22 cellular contexts compared by ENCODE assay signal in the genomic region with DNA sequence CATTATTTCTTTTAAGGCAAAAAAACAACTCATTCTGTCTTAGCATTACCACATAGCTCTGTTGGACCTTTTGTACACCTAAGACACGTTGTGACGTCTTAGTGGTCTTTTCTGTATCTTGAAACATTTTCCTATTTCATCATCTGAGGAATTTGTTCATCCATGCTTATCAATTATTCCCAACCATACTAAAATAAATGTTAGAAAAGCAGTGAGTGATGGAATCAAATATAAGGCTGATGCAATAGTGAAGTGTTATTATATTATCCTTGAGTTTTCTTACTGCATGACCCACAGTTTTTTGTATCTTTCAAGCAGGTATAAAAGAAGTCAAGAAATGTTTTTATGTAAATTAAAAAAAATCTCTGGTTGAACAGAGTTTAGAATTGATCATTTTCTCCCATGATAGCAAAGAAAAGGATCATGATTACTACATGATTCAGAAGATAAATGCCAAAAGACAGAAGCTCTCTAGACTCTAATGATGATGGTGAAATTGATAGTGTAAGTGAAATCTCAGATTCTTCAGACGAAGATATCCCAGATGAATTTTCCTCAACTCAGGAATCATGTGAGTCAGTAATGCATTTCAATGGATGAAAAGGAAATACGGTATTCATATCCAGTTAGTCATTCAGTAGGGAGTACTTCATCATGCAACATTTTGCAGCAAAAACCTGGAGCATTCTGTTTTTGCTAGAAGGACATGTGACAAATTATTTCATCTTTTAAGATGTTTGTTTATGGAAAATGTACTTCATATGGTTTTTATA. TPM values are rescaled to one million over a fixed set of nuclear protein-coding genes. Genes with fewer than 3 reads are reported as not detected.
DNase-seq lines count a peak whose midpoint lies in the region; ATAC-seq, FAIRE-seq and TF ChIP-seq lines count a peak whose summit lies in the region.
"Had no signal": no experiment of that assay in that cellular context is flagged by ENCODE, and none has a peak within 500 bp of the region (broad histone marks: within the 10 kb centered on the region; RNA-seq: fewer than 3 reads in every experiment).

No MANE protein-coding gene starts in this region.

- WGBS in GM23248 (ENCODE audit: low coverage in 1 of 2, low lambda C conversion rate in 2 of 2, missing lambda C conversion rate in 2 of 2), 2 experiments, result 38 to 47% methylated on average over 4 of the region's 4 CpGs

- H3K27me3 ChIP-seq in GM23248 (replicated peaks; ENCODE audit: insufficient read depth), result no peaks in the 10 kb centered on the region
- H3K27me3 ChIP-seq in naive thymus-derived CD4-positive, alpha-beta T cell (ENCODE audit: control insufficient read depth in 2 of 2, insufficient read depth in 2 of 2, low read length in 2 of 2), result no peaks in the 10 kb centered on the region
- H3K27me3 ChIP-seq: BLaER1 had no signal

- TF ChIP-seq CTCF in fibroblast of pulmonary artery (IDR thresholded peaks at IDR 0.05; ENCODE audit: low read length, missing control alignments) (no peak), kidney (IDR thresholded peaks at IDR 0.05; ENCODE audit: borderline replicate concordance, extremely low read depth, insufficient read depth) (no peak)

- POLR2A ChIA-PET in naive thymus-derived CD4-positive, alpha-beta T cell (lab: Charles Lee), result no interaction called here
- POLR2A ChIA-PET in T-cell (lab: Charles Lee), result no interaction called here

- H3F3A ChIP-seq in GM23248 (ENCODE audit: insufficient read depth), result no peaks in the 10 kb centered on the region

- H3K9me3 ChIP-seq in GM23248 (ENCODE audit: low read depth) (no peaks in the 10 kb centered on the region), kidney (ENCODE audit: control insufficient read depth in 1 of 2, low read length in 2 of 2) (no peaks in the 10 kb centered on the region)
- H3K9me3 ChIP-seq in naive thymus-derived CD4-positive, alpha-beta T cell (ENCODE audit: control insufficient read depth in 2 of 3, low read length in 3 of 3), result no peaks in the 10 kb centered on the region
- H3K9me3 ChIP-seq: A549, BLaER1 had no signal

- intact Hi-C loops in naive thymus-derived CD4-positive, alpha-beta T cell (cut with micrococcal nuclease), result no loop called here
- intact Hi-C loops in kidney (cut with DNase I), result no loop called here

- no peak overlapping the region for H3K4me2 ChIP-seq in GM23248 (ENCODE audit: unreplicated experiment)
- H3K4me2 ChIP-seq: A549, BLaER1 had no signal

- no peaks in the 10 kb centered on the region for H3K79me2 ChIP-seq in GM23248 (ENCODE audit: insufficient read depth)

- DNase-seq in GM23248 (peak; percentile 6), NCI-H226 (peak; percentile 53), dermis blood vessel endothelial cell (peak; percentile 43), fibroblast of pulmonary artery (ENCODE audit: low read depth) (peak; percentile 4), T-cell (no peak), HPDE6-E6E7 (ENCODE audit: extremely low spot score) (no peak), kidney (no peak)
- no peak for DNase-seq in naive thymus-derived CD4-positive, alpha-beta T cell
- DNase-seq: AML-193; CD4-positive, alpha-beta memory T cell; DMS153; DMS79 treated with DMSO at 0.1 percent for 48 hours; GF-D8; GOT3; H7; HFFc6 had no signal

- CTCF ChIA-PET in naive thymus-derived CD4-positive, alpha-beta T cell (lab: Charles Lee), result interaction anchor here (0.7 kb wide), 1 partner anchor 18 kb away, joined by 4 read pairs; no protein-coding TSS in a partner anchor
- CTCF ChIA-PET in T-cell (lab: Charles Lee), result interaction anchor here in 1 of 2 donors (0.6 kb wide), 1 partner anchor 119 kb away, joined by 8 read pairs; no protein-coding TSS in a partner anchor

- no peak overlapping the region for H3K9ac ChIP-seq in GM23248
- no peak overlapping the region for H3K9ac ChIP-seq in kidney (ENCODE audit: low read length in 2 of 2)
- H3K9ac ChIP-seq: BLaER1 had no signal

- no peak overlapping the region for H3K4me3 Mint-ChIP-seq in naive thymus-derived CD4-positive, alpha-beta T cell
- no peak overlapping the region for H3K4me3 Mint-ChIP-seq in T-cell
- H3K4me3 Mint-ChIP-seq: CD14-positive monocyte; CD4-positive, alpha-beta memory T cell; HFFc6 had no signal

- H3K36me3 ChIP-seq in GM23248 (ENCODE audit: low read depth) (no peaks in the 10 kb centered on the region), kidney (ENCODE audit: control insufficient read depth in 1 of 2, insufficient read depth in 2 of 2, low read length in 2 of 2) (no peaks in the 10 kb centered on the region)
- H3K36me3 ChIP-seq in naive thymus-derived CD4-positive, alpha-beta T cell (ENCODE audit: control insufficient read depth in 2 of 3, insufficient read depth in 3 of 3, low read length in 3 of 3), result no peaks in the 10 kb centered on the region
- H3K36me3 ChIP-seq: BLaER1 had no signal

- H3K27ac Mint-ChIP-seq in naive thymus-derived CD4-positive, alpha-beta T cell, result no peak overlapping the region
- H3K27ac Mint-ChIP-seq in T-cell, result no peak overlapping the region
- H3K27ac Mint-ChIP-seq: CD4-positive, alpha-beta memory T cell; HFFc6 had no signal

- no peaks in the 10 kb centered on the region for H3K9me3 Mint-ChIP-seq in naive thymus-derived CD4-positive, alpha-beta T cell
- no peaks in the 10 kb centered on the region for H3K9me3 Mint-ChIP-seq in T-cell
- H3K9me3 Mint-ChIP-seq: CD4-positive, alpha-beta memory T cell had no signal

- no peak overlapping the region for H3K27ac ChIP-seq in GM23248
- no peak overlapping the region for H3K27ac ChIP-seq in naive thymus-derived CD4-positive, alpha-beta T cell (ENCODE audit: low read depth, low read length)
- H3K27ac ChIP-seq in kidney (ENCODE audit: low read depth in 2 of 2, low read length in 2 of 2), result no peak overlapping the region
- H3K27ac ChIP-seq: 22Rv1, A549, BLaER1, HL-60 had no signal

- H3K4me1 ChIP-seq in GM23248 (ENCODE audit: insufficient read depth), result no peaks in the 10 kb centered on the region
- H3K4me1 ChIP-seq in naive thymus-derived CD4-positive, alpha-beta T cell (ENCODE audit: control insufficient read depth in 2 of 2, insufficient read depth in 2 of 2, low read length in 2 of 2), result no peaks in the 10 kb centered on the region
- H3K4me1 ChIP-seq in kidney (ENCODE audit: control insufficient read depth in 1 of 2, insufficient read depth in 1 of 2, low read depth in 1 of 2, low read length in 2 of 2), result no peaks in the 10 kb centered on the region
- H3K4me1 ChIP-seq: A549, BLaER1 had no signal

- peaks cover 4% of the 10 kb centered on the region; the same call in 1 of the 2 replicates for H4K20me1 ChIP-seq in GM23248 (ENCODE audit: insufficient read depth)
- H4K20me1 ChIP-seq: BLaER1 had no signal

- H3K27me3 Mint-ChIP-seq in naive thymus-derived CD4-positive, alpha-beta T cell, result peaks cover 0 to 39% (median 0%) of the 10 kb centered on the region in 5 donors
- H3K27me3 Mint-ChIP-seq in T-cell, result peaks cover 0 to 2% of the 10 kb centered on the region in 2 donors

- H3K4me1 Mint-ChIP-seq in naive thymus-derived CD4-positive, alpha-beta T cell, result no peaks in the 10 kb centered on the region
- H3K4me1 Mint-ChIP-seq in T-cell, result no peaks in the 10 kb centered on the region
- H3K4me1 Mint-ChIP-seq: CD14-positive monocyte; CD4-positive, alpha-beta memory T cell had no signal

- no peak overlapping the region for H2AFZ ChIP-seq in GM23248

- no peak overlapping the region for H3K4me3 ChIP-seq in GM23248
- no peak overlapping the region for H3K4me3 ChIP-seq in fibroblast of pulmonary artery (replicated peaks; ENCODE audit: low read depth, low read length)
- H3K4me3 ChIP-seq in naive thymus-derived CD4-positive, alpha-beta T cell (ENCODE audit: low read length), result no peak overlapping the region
- H3K4me3 ChIP-seq in kidney (ENCODE audit: low read length in 2 of 2), result no peak overlapping the region
- H3K4me3 ChIP-seq: A549, BLaER1 had no signal

- ATAC-seq in naive thymus-derived CD4-positive, alpha-beta T cell, result no peak
- no peak for ATAC-seq in T-cell (replicated peaks in 1 of 4)
- ATAC-seq: A549, HCT116 had no signal

- H3K9me2 ChIP-seq in GM23248 (ENCODE audit: insufficient read depth), result no peaks in the 10 kb centered on the region

- in situ Hi-C loops in GM23248 (cut with MboI), result loop anchor here (25.0 kb wide), 1 partner anchor 1682 kb away; no protein-coding TSS in a partner anchor

- no peak for FAIRE-seq in kidney (lab: Jason Lieb, UNC)
- FAIRE-seq: A549 had no signal

- H3K36me3 Mint-ChIP-seq in naive thymus-derived CD4-positive, alpha-beta T cell, result no peaks in the 10 kb centered on the region
- no peaks in the 10 kb centered on the region for H3K36me3 Mint-ChIP-seq in T-cell
- H3K36me3 Mint-ChIP-seq: CD14-positive monocyte; CD4-positive, alpha-beta memory T cell had no signal

RNA-seq across cellular contexts. Expression of a gene that starts 51.4 kb away (rescaled TPM):
- 10.6 and 14.4 TPM in 2 replicates for total RNA-seq in GM23248 (2014; rRNA removed; shearing (Covaris generic))
- polyA plus RNA-seq in GM23248 (2016; fragmentation: Nextera tagmentation; extraction: Ambion mirVana), result 26.5 and 27.5 TPM in 2 replicates
- total RNA-seq in dermis blood vessel endothelial cell, result 10.2 and 18.5 TPM in 2 replicates
- total RNA-seq in naive thymus-derived CD4-positive, alpha-beta T cell, result 100 to 1,000 TPM; 135 to 207 (median 178) TPM
- polyA plus RNA-seq in naive thymus-derived CD4-positive, alpha-beta T cell, result 100 to 1,000 TPM; 139 to 202 TPM
- 100 to 1,000 TPM; 149 to 225 (median 166) TPM for total RNA-seq in T-cell
- 39.2 TPM for total RNA-seq in kidney
- polyA plus RNA-seq in kidney (ENCODE audit: insufficient read depth, low read depth, low replicate concordance), result 1.7 TPM

Comparison
In these comparisons a context has a peak if more than half of its experiments do, and no peak if none do; other contexts are left out.
1. DNase-seq: peak in GM23248 (single experiment), NCI-H226 (single experiment), dermis blood vessel endothelial cell (single experiment) and fibroblast of pulmonary artery (single experiment); none in naive thymus-derived CD4-positive, alpha-beta T cell (0 of 9), T-cell (0 of 34), HPDE6-E6E7 (single experiment) and kidney (single experiment).